ENCODE assay signal across 9 cellular contexts in genomic region chr19:10219678-10220077, GRCh38. TPM values are rescaled to one million over a fixed set of nuclear protein-coding genes. Genes with fewer than 3 reads are reported as not detected.
DNase-seq lines count a peak whose midpoint lies in the region; ATAC-seq and TF ChIP-seq lines count a peak whose summit lies in the region.
"Had no signal": no experiment of that assay in that cellular context is flagged by ENCODE, and none has a peak within 500 bp of the region (broad histone marks: within the 10 kb centered on the region; RNA-seq: fewer than 3 reads in every experiment).

No MANE protein-coding gene starts in this region.

- no peaks in the 10 kb centered on the region for H3K9me3 Mint-ChIP-seq in CD8-positive, alpha-beta T cell

- H3K4me3 ChIP-seq in CD8-positive, alpha-beta T cell (ENCODE audit: low read depth, low read length) = no peak overlapping the region
- H3K4me3 ChIP-seq in astrocyte of the cerebellum (ENCODE audit: low read depth, low read length) = no peak overlapping the region

- intact Hi-C loops in CD8-positive, alpha-beta T cell (cut with DNase I, micrococcal nuclease) = loop anchor here in 1 of 2 experiments (5.0 kb wide), 1 partner anchor 33 kb away; the partner anchor contains the start of gene MRPL4

- H3K9me3 ChIP-seq in CD8-positive, alpha-beta T cell (ENCODE audit: low read length) = no peaks in the 10 kb centered on the region

- in situ Hi-C loops in astrocyte of the cerebellum (cut with HindIII; ENCODE audit: low sequenced_read_pairs) = no loop called here

- DNase-seq in CD8-positive, alpha-beta T cell = peak in 2 of 7 experiments; percentile 21 to 47
- DNase-seq in NCI-H2107 treated with DMSO at 0.1 percent for 48 hours (lab: John Stamatoyannopoulos, UW; ENCODE audit: unreplicated experiment) (peak; percentile 69), astrocyte of the cerebellum (ENCODE audit: low read depth) (no peak), myocyte (ENCODE audit: low read depth) (peak; percentile 41), Ammon's horn (ENCODE audit: low spot score) (no peak), NCI-H1694 treated with DMSO at 0.1 percent for 48 hours (lab: John Stamatoyannopoulos, UW) (no peak)

- H3K4me1 Mint-ChIP-seq in CD8-positive, alpha-beta T cell (ENCODE audit: low read depth) = no peaks in the 10 kb centered on the region

- H3K27me3 Mint-ChIP-seq in CD8-positive, alpha-beta T cell (ENCODE audit: low read depth) = no peaks in the 10 kb centered on the region

- POLR2A ChIA-PET in CD8-positive, alpha-beta T cell (lab: Charles Lee) = interaction anchor here (1.5 kb wide), 1 partner anchor 9 kb away, joined by 5 read pairs; no protein-coding TSS in a partner anchor

- H3K36me3 ChIP-seq in CD8-positive, alpha-beta T cell (ENCODE audit: insufficient read depth, low read length) = no peaks in the 10 kb centered on the region

- H3K4me3 Mint-ChIP-seq in CD8-positive, alpha-beta T cell = no peak overlapping the region

- H3K27me3 ChIP-seq in CD8-positive, alpha-beta T cell (ENCODE audit: insufficient read depth, low read length) = no peaks in the 10 kb centered on the region

- CTCF ChIA-PET in CD8-positive, alpha-beta T cell (lab: Charles Lee) = interaction anchor here (0.9 kb wide), 1 partner anchor 39 kb away, joined by 3 read pairs; no protein-coding TSS in a partner anchor

- H3K36me3 Mint-ChIP-seq in CD8-positive, alpha-beta T cell = peaks cover 7% of the 10 kb centered on the region

- peak; percentile 86 for ATAC-seq in CD8-positive, alpha-beta T cell
- ATAC-seq in GM18868 (IDR thresholded peaks at IDR 0.05; ENCODE audit: unreplicated experiment) (peak; percentile 74), HG02938 (IDR thresholded peaks at IDR 0.05; ENCODE audit: unreplicated experiment) (no peak)

- TF ChIP-seq CTCF in CD8-positive, alpha-beta T cell (IDR thresholded peaks at IDR 0.05) = peak; percentile 35
- peak; percentile 40 for TF ChIP-seq CTCF in astrocyte of the cerebellum (IDR thresholded peaks at IDR 0.05; ENCODE audit: low read depth, low read length, missing control alignments)

- H3K4me1 ChIP-seq in CD8-positive, alpha-beta T cell (ENCODE audit: insufficient read depth, low read length) = no peaks in the 10 kb centered on the region

- H3K27ac Mint-ChIP-seq in CD8-positive, alpha-beta T cell = no peak overlapping the region

- H3K27ac ChIP-seq in CD8-positive, alpha-beta T cell (ENCODE audit: low read depth, low read length) = no peak overlapping the region

RNA-seq across cellular contexts. Expression of gene S1PR2, which starts 11.5 kb away (rescaled TPM):
- 10 to 100 TPM; 13.3 to 14.8 TPM for total RNA-seq in CD8-positive, alpha-beta T cell
- 1.8 and 3.5 TPM in 2 replicates for total RNA-seq in myocyte
- polyA plus RNA-seq in myocyte (2012) = 2.0 TPM

RNA-seq across cellular contexts. Expression of gene DNMT1, which starts 24.9 kb away (rescaled TPM):
- 100 to 1,000 TPM; 135 to 154 TPM for total RNA-seq in CD8-positive, alpha-beta T cell
- total RNA-seq in myocyte = 53.8 and 70.1 TPM in 2 replicates
- 25.5 TPM for polyA plus RNA-seq in myocyte (2012)

RNA-seq across cellular contexts. Expression of gene MRPL4, which starts 32.3 kb away (rescaled TPM):
- 10 to 100 TPM; 39.5 to 46.0 TPM for total RNA-seq in CD8-positive, alpha-beta T cell
- 64.7 and 94.3 TPM in 2 replicates for total RNA-seq in myocyte
- polyA plus RNA-seq in myocyte (2012) = 50.5 TPM

RNA-seq across cellular contexts. Expression of gene ICAM1, which starts 51.2 kb away (rescaled TPM):
- 10 to 100 TPM; 15.0 to 17.1 TPM for total RNA-seq in CD8-positive, alpha-beta T cell
- total RNA-seq in myocyte = 5.1 and 21.3 TPM in 2 replicates
- 8.3 TPM for polyA plus RNA-seq in myocyte (2012)
- polyA plus RNA-seq: neural cell had no signal

Comparison
In these comparisons a context has a peak if more than half of its experiments do, and no peak if none do; other contexts are left out.
1. DNase-seq: peak in NCI-H2107 treated with DMSO at 0.1 percent for 48 hours (single experiment) and myocyte (single experiment); none in astrocyte of the cerebellum (single experiment), Ammon's horn (single experiment) and NCI-H1694 treated with DMSO at 0.1 percent for 48 hours (single experiment).